ENCODE assay signal across 8 cellular contexts in genomic region chr2:138500592-138501426, GRCh38. TPM values are rescaled to one million over a fixed set of nuclear protein-coding genes. Genes with fewer than 3 reads are reported as not detected.
DNase-seq lines count a peak whose midpoint lies in the region; ATAC-seq, FAIRE-seq and TF ChIP-seq lines count a peak whose summit lies in the region.

No MANE protein-coding gene starts in this region.

- peak overlapping the region; percentile 80; the same call in 1 of the 2 replicates for H3K4ac ChIP-seq in H9 (ENCODE audit: low read depth, low read length)

- H3K27ac ChIP-seq in H9 (ENCODE audit: insufficient read length, low read depth, low read length) (peak overlapping the region; percentile 77), PC-9 (peak overlapping the region; percentile 46), endothelial cell of umbilical vein (ENCODE audit: insufficient read depth, low read depth, low read length) (peak overlapping the region; percentile 92)

- no peak overlapping the region for H3K23ac ChIP-seq in H9 (ENCODE audit: insufficient read length, low read depth, low read length)

- no peaks in the 10 kb centered on the region for H3K9me2 ChIP-seq in PC-9 (ENCODE audit: insufficient read depth)

- peak overlapping the region; percentile 38 for H2BK120ac ChIP-seq in H9 (ENCODE audit: low read depth, low read length, poor library complexity, severe bottlenecking)

- H3K18ac ChIP-seq in H9 (ENCODE audit: insufficient read length, low read depth, low read length), result peak overlapping the region; percentile 88

- peaks cover 8% of the 10 kb centered on the region for H3K23me2 ChIP-seq in H9 (ENCODE audit: insufficient read length, low read depth, low read length, poor library complexity, severe bottlenecking)

- BruUV-seq in PC-9 (replicated peaks; lab: Mats Ljungman, UMichigan) (TSS peak; percentile 75), endothelial cell of umbilical vein (replicated peaks; lab: Mats Ljungman, UMichigan) (TSS peak; percentile 58)

- no peak overlapping the region for H3K56ac ChIP-seq in H9 (ENCODE audit: insufficient read length, low read depth, low read length)

- H3K79me1 ChIP-seq in H9 (ENCODE audit: insufficient read depth, low read depth, low read length, poor library complexity, severe bottlenecking), result no peaks in the 10 kb centered on the region

- H3K79me2 ChIP-seq in H9 (ENCODE audit: insufficient read depth, low read length), result peaks cover 2% of the 10 kb centered on the region; the same call in 1 of the 2 replicates
- peaks cover 41% of the 10 kb centered on the region for H3K79me2 ChIP-seq in PC-9 (ENCODE audit: low read depth)
- peaks cover 32% of the 10 kb centered on the region for H3K79me2 ChIP-seq in endothelial cell of umbilical vein (ENCODE audit: control insufficient read depth, insufficient read depth, low read length)

- H4K20me1 ChIP-seq in H9 (ENCODE audit: control insufficient read depth, insufficient read depth, insufficient read length) (no peaks in the 10 kb centered on the region), PC-9 (ENCODE audit: insufficient read depth) (no peaks in the 10 kb centered on the region; the same call in 1 of the 2 replicates), endothelial cell of umbilical vein (replicated peaks; ENCODE audit: control insufficient read depth, extremely low read depth, insufficient read depth, low read length) (no peaks in the 10 kb centered on the region)

- H3K27me3 ChIP-seq in H9 (ENCODE audit: insufficient read depth, low read length) (no peaks in the 10 kb centered on the region), PC-9 (ENCODE audit: insufficient read depth, low read depth) (no peaks in the 10 kb centered on the region), endothelial cell of umbilical vein (ENCODE audit: control insufficient read depth in 2 of 2, insufficient read depth in 2 of 2, low read length in 2 of 2) (no peaks in the 10 kb centered on the region)

- no peak for TF ChIP-seq POLR2A in endothelial cell of umbilical vein (IDR thresholded peaks at IDR 0.05; ENCODE audit: low read depth, low read length)

- H2BK5ac ChIP-seq in H9 (ENCODE audit: insufficient read length, low read length), result no peak overlapping the region

- peak overlapping the region; percentile 96 for H3K4me3 ChIP-seq in GM12865 (ENCODE audit: low read depth, low read length)
- peak overlapping the region; percentile 61 for H3K4me3 ChIP-seq in PC-9
- peak overlapping the region; percentile 87 to 93 (median 92) for H3K4me3 ChIP-seq in endothelial cell of umbilical vein (replicated peaks in 1 of 3; ENCODE audit: insufficient read depth in 1 of 3, low read depth in 1 of 3, low read length in 3 of 3)

- H3K27ac Mint-ChIP-seq in H9 (peak overlapping the region; percentile 88 to 97 (median 91); a peak in 6 of 7 replicates), nephron progenitor cell (peak overlapping the region; percentile 97)

- no peaks in the 10 kb centered on the region for H3K9me3 Mint-ChIP-seq in H9
- H3K9me3 Mint-ChIP-seq in nephron progenitor cell, result no peaks in the 10 kb centered on the region

- H2AK5ac ChIP-seq in H9 (ENCODE audit: insufficient read length, low read length), result no peak overlapping the region

- no peaks in the 10 kb centered on the region for H3K4me1 ChIP-seq in H9 (ENCODE audit: insufficient read depth, low read length)
- peaks cover 31% of the 10 kb centered on the region for H3K4me1 ChIP-seq in PC-9 (replicated peaks; ENCODE audit: insufficient read depth)
- H3K4me1 ChIP-seq in endothelial cell of umbilical vein (ENCODE audit: control insufficient read depth, extremely low read depth, insufficient read depth, low read length), result peaks cover 25% of the 10 kb centered on the region

- H3K4me3 Mint-ChIP-seq in H9 (peak overlapping the region; percentile 78 to 83), nephron progenitor cell (peak overlapping the region; percentile 92)

- peak overlapping the region; percentile 85; the same call in 1 of the 2 replicates for H3K14ac ChIP-seq in H9 (ENCODE audit: insufficient read depth, low read length)

- H4K5ac ChIP-seq in H9 (ENCODE audit: insufficient read length, low read depth, low read length), result peak overlapping the region; percentile 81

- no peak overlapping the region for H2BK20ac ChIP-seq in H9 (ENCODE audit: low read depth, low read length, poor library complexity, severe bottlenecking)

- no peak overlapping the region; the same call in 1 of the 2 replicates for H2BK15ac ChIP-seq in H9 (ENCODE audit: low read depth, low read length)

- DNase-seq in GM12865 (ENCODE audit: low read depth) (peak; percentile 28), H9 (no peak), PC-9 (no peak), endothelial cell of umbilical vein (ENCODE audit: low read depth, low spot score) (no peak), nephron progenitor cell (peak; percentile 27), SKM-1 (lab: John Stamatoyannopoulos, UW; ENCODE audit: unreplicated experiment) (no peak)
- no peak for DNase-seq in activated CD4-positive, CD25-positive, alpha-beta regulatory T cell treated with anti-CD3 and anti-CD28 coated beads, Interleukin-2, amount 50 U/mL, for 72 hours

- intact Hi-C loops in PC-9 (cut with micrococcal nuclease; ENCODE audit: unreplicated experiment), result loop anchor here (5.0 to 10.0 kb wide), 4 partner anchors 79 to 539 kb away; partner anchors contain the start of genes HNMT and NXPH2
- intact Hi-C loops in endothelial cell of umbilical vein (cut with micrococcal nuclease), result loop anchor here (1.0 to 10.0 kb wide), 8 partner anchors 27 to 554 kb away; partner anchors contain the start of gene NXPH2

- dilution Hi-C loops in endothelial cell of umbilical vein (cut with MboI; ENCODE audit: extremely low pct_ligation_motif_present, low sequenced_read_pairs), result no loop called here

- POLR2A ChIA-PET in PC-9 (lab: Charles Lee; ENCODE audit: unreplicated experiment) (interaction anchor here (0.6 to 0.7 kb wide), 5 partner anchors 54 to 547 kb away, joined by 3 to 10 read pairs (median 4); no protein-coding TSS in a partner anchor), endothelial cell of umbilical vein (lab: Charles Lee) (interaction anchor here (0.6 to 1.0 kb wide), 4 partner anchors 9 to 107 kb away, joined by 4 to 7 read pairs (median 4); no protein-coding TSS in a partner anchor)

- CTCF ChIA-PET in PC-9 (lab: Charles Lee) (no interaction called here), endothelial cell of umbilical vein (lab: Charles Lee) (interaction anchor here (1.0 to 1.7 kb wide), 4 partner anchors 9 to 53 kb away, joined by 3 to 7 read pairs (median 4); no protein-coding TSS in a partner anchor)

- H3K4me1 Mint-ChIP-seq in H9 (peaks cover 31 to 34% of the 10 kb centered on the region in 2 experiments), nephron progenitor cell (peaks cover 41% of the 10 kb centered on the region)

- H3K36me3 Mint-ChIP-seq in H9 (ENCODE audit: insufficient read depth in 1 of 3, low read depth in 3 of 3), result peaks cover 0 to 3% (median 0%) of the 10 kb centered on the region in 3 experiments; a peak in 2 of 7 replicates
- peaks cover 17% of the 10 kb centered on the region for H3K36me3 Mint-ChIP-seq in nephron progenitor cell (ENCODE audit: low read depth)

- H4K8ac ChIP-seq in H9 (replicated peaks; ENCODE audit: insufficient read length, low read depth, low read length), result no peak overlapping the region

- no peak for TF ChIP-seq CTCF in GM12865 (IDR thresholded peaks at IDR 0.05; ENCODE audit: insufficient read depth, low read depth, low read length, missing control alignments)
- TF ChIP-seq CTCF in H9 (conservative IDR thresholded peaks at IDR 0.05), result no peak
- TF ChIP-seq CTCF in PC-9 (conservative IDR thresholded peaks at IDR 0.05), result no peak
- no peak for TF ChIP-seq CTCF in endothelial cell of umbilical vein (IDR thresholded peaks at IDR 0.05; ENCODE audit: extremely low read depth in 1 of 2, insufficient read depth in 1 of 2, low read depth in 1 of 2, low read length in 2 of 2)
- no peak for TF ChIP-seq CTCF in nephron progenitor cell (IDR thresholded peaks at IDR 0.05)

- no peak overlapping the region for H2BK12ac ChIP-seq in H9 (ENCODE audit: insufficient read length, low read depth, low read length)

- no CpG with 5 or more reads among the region's 20 CpGs for WGBS in H9 (ENCODE audit: extremely low coverage, insufficient read length, low lambda C conversion rate)

- no peaks in the 10 kb centered on the region for H3K9me3 ChIP-seq in H9 (ENCODE audit: control insufficient read depth, low read depth, low read length)
- no peaks in the 10 kb centered on the region for H3K9me3 ChIP-seq in PC-9 (ENCODE audit: insufficient read depth, low read depth)
- H3K9me3 ChIP-seq in endothelial cell of umbilical vein (replicated peaks; ENCODE audit: control insufficient read depth, insufficient read depth, low read length), result no peaks in the 10 kb centered on the region

- no peaks in the 10 kb centered on the region for H3K9me1 ChIP-seq in endothelial cell of umbilical vein (replicated peaks; ENCODE audit: control insufficient read depth, extremely low read depth, insufficient read depth, low read length)

- H4K91ac ChIP-seq in H9 (ENCODE audit: insufficient read length, low read depth, low read length), result no peak overlapping the region

- H3T11ph ChIP-seq in H9 (ENCODE audit: low read length), result no peak overlapping the region

- H3F3A ChIP-seq in PC-9 (ENCODE audit: insufficient read depth, low read depth), result peaks cover 22% of the 10 kb centered on the region; the same call in 1 of the 2 replicates

- peak overlapping the region; percentile 95 for H3K4me2 ChIP-seq in H9 (ENCODE audit: insufficient read depth, insufficient read length, low read length)
- H3K4me2 ChIP-seq in PC-9, result peak overlapping the region; percentile 79
- peak overlapping the region; percentile 94 for H3K4me2 ChIP-seq in endothelial cell of umbilical vein (ENCODE audit: insufficient read depth, low read length)

- no peaks in the 10 kb centered on the region; the same call in 1 of the 2 replicates for H3K27me3 Mint-ChIP-seq in H9 (ENCODE audit: low read depth)
- peaks cover 4% of the 10 kb centered on the region for H3K27me3 Mint-ChIP-seq in nephron progenitor cell (ENCODE audit: low read depth, poor library complexity)

- ATAC-seq in GM18873 (IDR thresholded peaks at IDR 0.05; ENCODE audit: low FRiP score, unreplicated experiment), result no peak

- no peaks in the 10 kb centered on the region for H3K36me3 ChIP-seq in PC-9 (ENCODE audit: low read depth)
- H3K36me3 ChIP-seq in endothelial cell of umbilical vein (ENCODE audit: control insufficient read depth in 2 of 2, extremely low read depth in 1 of 2, insufficient read depth in 2 of 2, low read length in 2 of 2), result no peaks in the 10 kb centered on the region

- FAIRE-seq in endothelial cell of umbilical vein (lab: Jason Lieb, UNC), result no peak

- H3K9ac ChIP-seq in H9 (ENCODE audit: extremely low read depth, insufficient read length, low read length) (peak overlapping the region; percentile 92), endothelial cell of umbilical vein (replicated peaks; ENCODE audit: extremely low read depth, insufficient read depth, low read length) (peak overlapping the region; percentile 88)

- H2AFZ ChIP-seq in H9 (ENCODE audit: low read length) (peak overlapping the region; percentile 94), PC-9 (peak overlapping the region; percentile 88), endothelial cell of umbilical vein (ENCODE audit: low read depth, low read length) (peak overlapping the region; percentile 86)

RNA-seq across cellular contexts. Expression of gene SPOPL, which starts 0.8 kb away (rescaled TPM):
- total RNA-seq in H9 (2021) (13.6 and 14.6 TPM in 2 replicates), PC-9 (2021) (20.6 and 21.0 TPM in 2 replicates), endothelial cell of umbilical vein (14.9 and 17.4 TPM in 2 replicates)
- 2.0 and 3.1 TPM in 2 replicates for polyA plus RNA-seq in endothelial cell of umbilical vein
- 5.2 and 5.7 TPM in 2 replicates for polyA plus RNA-seq in endothelial cell of umbilical vein (2011; cell fraction: cytosol; rRNA removed)
- polyA plus RNA-seq in endothelial cell of umbilical vein (2011; cell fraction: nucleus; rRNA removed), result 9.4 and 12.4 TPM in 2 replicates
- 7.6 and 10.0 TPM in 2 replicates for polyA plus RNA-seq in endothelial cell of umbilical vein (2012)
- polyA minus RNA-seq in endothelial cell of umbilical vein, result 10.8 and 12.0 TPM in 2 replicates
- 5.3 TPM for polyA minus RNA-seq in endothelial cell of umbilical vein (2011; cell fraction: cytosol; rRNA and poly(A)+ RNA removed)
- 20.5 and 30.4 TPM in 2 replicates for polyA minus RNA-seq in endothelial cell of umbilical vein (2011; cell fraction: nucleus; rRNA and poly(A)+ RNA removed)

Comparison
In these comparisons a context has a peak if more than half of its experiments do, and no peak if none do; other contexts are left out.
1. DNase-seq: peak in GM12865 (single experiment) and nephron progenitor cell (single experiment); none in H9 (single experiment), PC-9 (0 of 2), endothelial cell of umbilical vein (single experiment), SKM-1 (single experiment) and activated CD4-positive, CD25-positive, alpha-beta regulatory T cell treated with anti-CD3 and anti-CD28 coated beads, Interleukin-2, amount 50 U/mL, for 72 hours (single experiment).
2. Peak in every context shown above with its lines, with median percentiles within 50 percentile points of each other: H3K4me3 ChIP-seq, H2AFZ ChIP-seq, H3K27ac ChIP-seq and H3K4me2 ChIP-seq.